2 cellular contexts compared by ENCODE assay signal in the genomic region with DNA sequence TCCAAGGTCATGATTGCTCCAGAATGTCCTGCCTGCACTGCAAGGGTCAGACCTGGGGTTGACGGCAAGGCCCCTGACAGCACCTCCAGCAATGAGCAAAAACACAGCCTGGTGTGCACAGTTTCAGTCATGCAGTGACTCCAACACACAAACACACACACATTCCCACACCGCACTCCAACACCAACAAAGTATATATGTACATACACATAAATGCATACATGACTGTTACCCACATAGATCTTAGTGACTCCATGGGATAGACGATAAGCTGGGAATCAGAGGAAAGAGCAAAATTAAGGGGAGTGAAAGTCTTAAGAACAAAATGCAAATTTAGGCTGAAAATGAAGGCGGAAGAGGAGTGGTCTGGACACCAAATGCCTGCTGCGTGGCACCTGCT.
"Had no signal": no experiment of that assay in that cellular context is flagged by ENCODE, and none has a peak within 500 bp of the region (broad histone marks: within the 10 kb centered on the region; RNA-seq: fewer than 3 reads in every experiment).

No MANE protein-coding gene starts in this region.

- DNase-seq: GF-D8 had no signal

- H3K4me3 ChIP-seq: GM12878 had no signal
